26 cellular contexts compared by ENCODE assay signal in the genomic region with DNA sequence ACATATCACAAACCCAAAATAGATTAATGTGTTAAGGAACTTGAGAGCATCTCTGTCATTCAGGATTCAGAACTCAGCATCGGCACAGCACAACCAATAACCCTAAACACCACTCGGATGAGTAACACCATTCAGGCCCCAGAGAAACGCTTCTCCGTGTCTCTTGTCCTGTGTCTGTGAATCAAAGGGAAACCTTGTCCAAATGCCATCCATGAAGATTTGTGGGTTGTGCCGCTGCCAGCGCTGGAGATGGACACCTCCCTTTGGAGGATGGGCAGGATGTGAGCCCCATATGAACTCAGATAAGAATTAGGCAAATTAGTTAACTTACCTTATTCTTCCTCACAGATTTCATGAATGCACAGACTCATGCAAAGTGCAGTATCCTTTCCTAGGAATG.
"Had no signal": no experiment of that assay in that cellular context is flagged by ENCODE, and none has a peak within 500 bp of the region (broad histone marks: within the 10 kb centered on the region; RNA-seq: fewer than 3 reads in every experiment).

No MANE protein-coding gene starts in this region.

- H3K4me3 ChIP-seq: hepatocyte, left ventricle myocardium inferior, mucosa of descending colon, thoracic aorta, upper lobe of left lung had no signal

- H3K4me2 ChIP-seq: hepatocyte had no signal

- H3K4me1 ChIP-seq: upper lobe of left lung had no signal

- H3K27ac ChIP-seq: hepatocyte, left ventricle myocardium inferior, thoracic aorta, upper lobe of left lung had no signal

- H2AFZ ChIP-seq: hepatocyte had no signal

- H3K79me2 ChIP-seq: hepatocyte had no signal

- H3K9me3 Mint-ChIP-seq: activated CD4-positive, alpha-beta memory T cell treated with anti-CD3 and anti-CD28 coated beads, Interleukin-2, amount 10 ng/mL, durations not matched to agents 7 days and 5 days; activated CD4-positive, alpha-beta T cell treated with anti-CD3 and anti-CD28 coated beads, Interleukin-2, amount 10 ng/mL, durations not matched to agents 24 days and 14 days; activated naive CD4-positive, alpha-beta T cell treated with anti-CD3 and anti-CD28 coated beads, Interleukin-2, amount 10 ng/mL, durations not matched to agents 7 days and 5 days; activated T-cell treated with anti-CD3 and anti-CD28 coated beads, Interleukin-2, amount 50 U/mL, for 72 hours; dendritic cell treated with granulocyte-macrophage colony-stimulating factor and Interleukin-4, amounts not matched to agents 40 ng/mL and 50 ng/mL, for 4 days; immature natural killer cell had no signal

- H3K9me3 ChIP-seq: left ventricle myocardium inferior, mucosa of descending colon, thoracic aorta, upper lobe of left lung had no signal

- H3K36me3 Mint-ChIP-seq: activated naive CD4-positive, alpha-beta T cell treated with anti-CD3 and anti-CD28 coated beads, Interleukin-2, amount 10 ng/mL, durations not matched to agents 7 days and 5 days; immature natural killer cell had no signal

- H3K4me3 Mint-ChIP-seq: activated CD4-positive, alpha-beta memory T cell treated with anti-CD3 and anti-CD28 coated beads, Interleukin-2, amount 10 ng/mL, durations not matched to agents 7 days and 5 days; activated CD4-positive, alpha-beta T cell treated with anti-CD3 and anti-CD28 coated beads, Interleukin-2, amount 10 ng/mL, durations not matched to agents 24 days and 14 days; activated naive CD4-positive, alpha-beta T cell treated with anti-CD3 and anti-CD28 coated beads, Interleukin-2, amount 10 ng/mL, durations not matched to agents 7 days and 5 days; activated T-cell treated with anti-CD3 and anti-CD28 coated beads, Interleukin-2, amount 50 U/mL, for 72 hours; dendritic cell treated with granulocyte-macrophage colony-stimulating factor and Interleukin-4, amounts not matched to agents 40 ng/mL and 50 ng/mL, for 4 days; immature natural killer cell; T-helper 17 cell had no signal

- H3K4me1 Mint-ChIP-seq: activated CD4-positive, alpha-beta memory T cell treated with anti-CD3 and anti-CD28 coated beads, Interleukin-2, amount 10 ng/mL, durations not matched to agents 7 days and 5 days; activated CD4-positive, alpha-beta T cell treated with anti-CD3 and anti-CD28 coated beads, Interleukin-2, amount 10 ng/mL, durations not matched to agents 24 days and 14 days; activated naive CD4-positive, alpha-beta T cell treated with anti-CD3 and anti-CD28 coated beads, Interleukin-2, amount 10 ng/mL, durations not matched to agents 7 days and 5 days; immature natural killer cell; T-helper 17 cell had no signal

- H3K27me3 ChIP-seq: hepatocyte, upper lobe of left lung had no signal

- H3K36me3 ChIP-seq: left ventricle myocardium inferior, thoracic aorta, upper lobe of left lung had no signal

- H3K27ac Mint-ChIP-seq: activated CD4-positive, alpha-beta memory T cell treated with anti-CD3 and anti-CD28 coated beads, Interleukin-2, amount 10 ng/mL, durations not matched to agents 7 days and 5 days; activated CD4-positive, alpha-beta T cell treated with anti-CD3 and anti-CD28 coated beads, Interleukin-2, amount 10 ng/mL, durations not matched to agents 24 days and 14 days; activated naive CD4-positive, alpha-beta T cell treated with anti-CD3 and anti-CD28 coated beads, Interleukin-2, amount 10 ng/mL, durations not matched to agents 7 days and 5 days; activated T-cell treated with anti-CD3 and anti-CD28 coated beads, Interleukin-2, amount 50 U/mL, for 72 hours; dendritic cell treated with granulocyte-macrophage colony-stimulating factor and Interleukin-4, amounts not matched to agents 40 ng/mL and 50 ng/mL, for 4 days; immature natural killer cell; T-helper 17 cell had no signal

- DNase-seq: activated CD4-positive, alpha-beta memory T cell treated with anti-CD3 and anti-CD28 coated beads, Interleukin-2, amount 10 ng/mL, durations not matched to agents 7 days and 5 days; activated CD4-positive, alpha-beta T cell treated with anti-CD3 and anti-CD28 coated beads, Interleukin-2, amount 10 ng/mL, durations not matched to agents 24 days and 14 days; activated effector memory CD4-positive, alpha-beta T cell treated with Interleukin-2 at 50 U/mL for 16 hours; activated naive CD4-positive, alpha-beta T cell treated with anti-CD3 and anti-CD28 coated beads, Interleukin-2, amount 10 ng/mL, durations not matched to agents 7 days and 5 days; activated T-cell treated with anti-CD3 and anti-CD28 coated beads, Interleukin-2, amount 50 U/mL, for 72 hours; amygdala; effector CD4-positive, alpha-beta T cell; foreskin fibroblast; immature natural killer cell; kidney glomerular epithelial cell; left ventricle myocardium inferior; mucosa of descending colon; nucleus accumbens; posterior cingulate gyrus; small intestine; stimulated activated CD4-positive, alpha-beta T cell treated with anti-CD3 and anti-CD28 coated beads, Interleukin-15, amount 100 ng/mL, for 24 hours; stimulated activated CD4-positive, alpha-beta T cell treated with anti-CD3 and anti-CD28 coated beads, Interleukin-4, amount 100 ng/mL, for 1 hour; stimulated activated naive CD4-positive, alpha-beta T cell; SW 1271; T-helper 17 cell; upper lobe of left lung had no signal

- ATAC-seq: activated T-cell treated with anti-CD3 and anti-CD28 coated beads, Interleukin-2, amount 50 U/mL, for 72 hours; mucosa of descending colon; sciatic nerve; T-helper 17 cell had no signal

- FAIRE-seq: endometrium had no signal
